Comparison of ENCODE assay signal across 8 cellular contexts in the genomic region with DNA sequence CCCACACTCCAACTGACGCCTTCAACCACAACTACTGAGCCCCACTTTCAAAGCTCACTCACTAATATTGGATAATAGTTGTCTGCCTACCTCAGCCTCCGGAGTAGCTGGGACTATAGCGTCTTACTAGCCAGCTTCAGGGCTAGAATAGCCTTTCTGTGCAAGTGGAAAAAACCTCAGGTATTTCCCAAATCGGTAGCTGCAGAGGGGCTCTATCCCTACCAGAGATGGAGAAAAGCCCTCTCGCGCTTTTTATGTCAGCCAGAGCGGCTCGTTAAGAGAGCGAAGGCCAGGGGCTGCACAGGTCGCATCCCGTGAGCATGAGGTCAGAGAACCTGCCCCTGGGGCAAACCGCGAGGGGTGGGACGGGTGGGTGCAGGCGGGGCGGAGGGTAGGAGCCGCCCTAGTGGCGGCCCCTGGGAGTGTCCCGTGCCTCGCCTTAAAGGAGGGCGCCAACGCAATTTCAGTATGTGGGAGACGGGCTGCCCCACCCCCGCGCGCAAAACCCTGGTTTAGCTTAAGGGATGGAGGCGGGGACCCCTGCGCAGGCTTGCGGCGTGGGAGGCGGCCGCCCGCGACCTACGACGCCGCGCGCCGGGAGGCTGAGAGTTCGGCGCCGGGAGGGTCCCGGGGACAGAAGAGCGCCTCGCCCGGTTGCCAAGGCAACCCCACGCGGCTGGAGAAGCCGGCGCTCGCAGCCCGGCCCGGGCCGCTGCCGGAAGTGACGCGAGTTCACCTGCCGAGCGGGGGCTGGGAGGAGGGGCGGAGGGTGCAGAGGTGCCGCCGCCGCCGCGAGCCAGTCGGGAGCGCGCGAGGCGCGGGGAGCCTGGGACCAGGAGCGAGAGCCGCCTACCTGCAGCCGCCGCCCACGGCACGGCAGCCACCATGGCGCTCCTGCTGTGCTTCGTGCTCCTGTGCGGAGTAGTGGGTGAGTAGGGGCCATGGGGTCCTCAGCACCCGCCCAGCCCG. TPM values are rescaled to one million over a fixed set of nuclear protein-coding genes. Genes with fewer than 3 reads are reported as not detected.
DNase-seq lines count a peak whose midpoint lies in the region; ATAC-seq and TF ChIP-seq lines count a peak whose summit lies in the region.

CXADR (plus strand) TSS at position 799 of the 969 bp plus-strand sequence; CDS start at position 886, 87 bp downstream.

- H3K9me3 ChIP-seq in heart left ventricle, result no peaks in the 10 kb centered on the region

- DNase-seq in D341Med (ENCODE audit: low spot score) (peak; percentile 96), SK-MEL-5 (ENCODE audit: low read depth, low spot score) (peak; percentile 85), heart left ventricle (peak; percentile 69 to 86 (median 80)), progenitor cell of endocrine pancreas (ENCODE audit: low spot score, unreplicated experiment) (peak; percentile 94), ureter (ENCODE audit: low spot score) (peak; percentile 85)
- DNase-seq in Jurkat, Clone E6-1 (ENCODE audit: low read depth, low spot score), result peak; percentile 68

- no peaks in the 10 kb centered on the region for H3K36me3 Mint-ChIP-seq in activated naive CD8-positive, alpha-beta T cell
- peaks cover 7% of the 10 kb centered on the region for H3K36me3 Mint-ChIP-seq in progenitor cell of endocrine pancreas (ENCODE audit: insufficient read depth)

- no peak within 1 kb of the TSS for H3K27ac Mint-ChIP-seq in activated naive CD8-positive, alpha-beta T cell
- H3K27ac Mint-ChIP-seq in progenitor cell of endocrine pancreas, result peak within 1 kb of the TSS; percentile 100

- H3K4me3 ChIP-seq in Jurkat, Clone E6-1 (ENCODE audit: low read length), result peak within 1 kb of the TSS; percentile 70
- peak within 1 kb of the TSS; percentile 47 to 94 (median 69) for H3K4me3 ChIP-seq in heart left ventricle

- peaks cover 9% of the 10 kb centered on the region for H3K27me3 Mint-ChIP-seq in activated naive CD8-positive, alpha-beta T cell
- peaks cover 16% of the 10 kb centered on the region for H3K27me3 Mint-ChIP-seq in progenitor cell of endocrine pancreas

- peak within 1 kb of the TSS; percentile 78 to 92 (median 86) for H3K27ac ChIP-seq in heart left ventricle

- no peaks in the 10 kb centered on the region for H3K9me3 Mint-ChIP-seq in activated naive CD8-positive, alpha-beta T cell (ENCODE audit: low read depth)
- no peaks in the 10 kb centered on the region for H3K9me3 Mint-ChIP-seq in progenitor cell of endocrine pancreas (ENCODE audit: low read depth)

- ATAC-seq in GM21619 (IDR thresholded peaks at IDR 0.05; ENCODE audit: unreplicated experiment) (peak; percentile 64), heart left ventricle (peak; percentile 79 to 96 (median 91))

- no peaks in the 10 kb centered on the region for H3K36me3 ChIP-seq in heart left ventricle

- H3K27me3 ChIP-seq in heart left ventricle, result peaks cover 0 to 54% (median 10%) of the 10 kb centered on the region in 9 donors

- intact Hi-C loops in heart left ventricle (cut with DNase I), result loop anchor here in 7 of 10 donors (5.0 to 10.0 kb wide), 6 partner anchors 35 to 128 kb away; no protein-coding TSS in a partner anchor

- H3K4me3 Mint-ChIP-seq in activated naive CD8-positive, alpha-beta T cell, result peak within 1 kb of the TSS; percentile 91
- H3K4me3 Mint-ChIP-seq in progenitor cell of endocrine pancreas (ENCODE audit: low read depth), result peak within 1 kb of the TSS; percentile 97

- H3K4me1 ChIP-seq in heart left ventricle, result peaks cover 0 to 21% (median 5%) of the 10 kb centered on the region in 12 donors

- H3K4me1 Mint-ChIP-seq in activated naive CD8-positive, alpha-beta T cell (ENCODE audit: low read depth), result peaks cover 16% of the 10 kb centered on the region
- peaks cover 17% of the 10 kb centered on the region for H3K4me1 Mint-ChIP-seq in progenitor cell of endocrine pancreas (ENCODE audit: low read depth)

- in situ Hi-C loops in SK-MEL-5 (cut with HindIII; ENCODE audit: low pct_unique_long_range_greater_than_20kb, low sequenced_read_pairs), result no loop called here

- TF ChIP-seq POLR2A in heart left ventricle (IDR thresholded peaks at IDR 0.05), result peak; percentile 40 to 62

- peak in 11 of 12 donors; percentile 32 to 63 (median 53) for TF ChIP-seq CTCF in heart left ventricle (IDR thresholded peaks at IDR 0.05)
- TF ChIP-seq CTCF in progenitor cell of endocrine pancreas (IDR thresholded peaks at IDR 0.05; ENCODE audit: unreplicated experiment), result peak; percentile 93

- 1 to 2% (median 1%) methylated on average over 51 to 83 of the region's 83 CpGs for WGBS in heart left ventricle, 4 donors

RNA-seq across cellular contexts. Expression of gene CXADR, which starts in this region (rescaled TPM):
- 4.5 TPM for polyA plus RNA-seq in Jurkat, Clone E6-1 (2012; ENCODE audit: insufficient read depth, insufficient read length)
- 19.9 and 25.9 TPM in 2 replicates for total RNA-seq in SK-MEL-5 (2014; rRNA removed; shearing (Covaris generic))
- 9.6 and 14.7 TPM in 2 replicates for polyA plus RNA-seq in SK-MEL-5 (2015; cell fraction: cytosol; rRNA removed)
- polyA plus RNA-seq in SK-MEL-5 (2015; cell fraction: nucleus; rRNA removed), result 4.0 and 5.2 TPM in 2 replicates
- total RNA-seq in heart left ventricle, result 10 to 100 TPM; 18.4 to 45.1 (median 33.2) TPM
- polyA plus RNA-seq in heart left ventricle, result 10 to 100 TPM in 1 of 2 donors, 1 to 10 TPM in 1; 7.5 to 21.4 TPM
- total RNA-seq in progenitor cell of endocrine pancreas, result 58.1 and 65.9 TPM in 2 replicates
- 80.8 TPM for total RNA-seq in ureter

Comparison
In these comparisons a context has a peak if more than half of its experiments do, and no peak if none do; other contexts are left out.
1. Peak in every context shown above with its lines: DNase-seq, ATAC-seq, H3K4me3 ChIP-seq and H3K27ac ChIP-seq.